ENCODE assay signal across 8 cellular contexts in the genomic region with DNA sequence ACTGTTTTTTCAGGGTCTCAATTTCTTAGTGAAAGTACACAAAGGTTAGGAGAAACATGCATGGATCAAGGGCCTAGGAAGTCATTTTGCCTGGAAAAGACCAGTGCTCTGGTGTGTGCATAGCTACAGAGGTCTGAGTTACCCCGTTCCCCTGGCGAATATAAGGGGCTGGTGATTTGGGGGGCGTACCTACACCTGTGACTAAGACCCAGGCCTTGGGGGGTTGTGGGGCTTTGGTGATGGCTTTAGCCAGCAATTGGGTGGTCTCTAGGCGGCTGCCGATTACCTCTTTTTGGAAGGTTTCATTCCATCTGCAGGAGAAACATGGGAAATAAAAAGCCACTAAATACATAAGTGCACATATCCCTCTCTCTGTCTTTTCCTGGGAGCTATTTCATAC. TPM values are rescaled to one million over a fixed set of nuclear protein-coding genes. Genes with fewer than 3 reads are reported as not detected.
A peak's percentile ranks its signal among the peaks of the same experiment; 100 is the strongest.
DNase-seq lines count a peak whose midpoint lies in the region; ATAC-seq, FAIRE-seq and TF ChIP-seq lines count a peak whose summit lies in the region.

No MANE protein-coding gene starts in this region.

- H3K79me1 ChIP-seq in H9 (ENCODE audit: insufficient read depth, low read depth, low read length, poor library complexity, severe bottlenecking), result peaks cover 2% of the 10 kb centered on the region

- FAIRE-seq in small intestine (lab: Jason Lieb, UNC), result no peak

- no peaks in the 10 kb centered on the region for H3K4me1 ChIP-seq in H9 (ENCODE audit: insufficient read depth, low read length)
- peaks cover 7 to 9% of the 10 kb centered on the region in 2 donors for H3K4me1 ChIP-seq in small intestine (ENCODE audit: control insufficient read depth in 2 of 2, insufficient read depth in 1 of 2, low read depth in 1 of 2, low read length in 1 of 2)

- no peak overlapping the region for H3K56ac ChIP-seq in H9 (ENCODE audit: insufficient read length, low read depth, low read length)

- H3K4me3 ChIP-seq in foreskin fibroblast (ENCODE audit: low read depth in 1 of 2, low read length in 2 of 2) (peak overlapping the region; percentile 72 to 77), small intestine (ENCODE audit: low read depth in 1 of 2, low read length in 2 of 2) (peak overlapping the region in 1 of 2 donors; percentile 51)

- no CpG with 5 or more reads among the region's 5 CpGs for WGBS in H9 (ENCODE audit: extremely low coverage, insufficient read length, low lambda C conversion rate)
- 51 to 57% (median 51%) methylated on average over 5 of the region's 5 CpGs for WGBS in small intestine, 3 donors

- H2BK5ac ChIP-seq in H9 (ENCODE audit: insufficient read length, low read length), result no peak overlapping the region

- H2BK12ac ChIP-seq in H9 (ENCODE audit: insufficient read length, low read depth, low read length), result no peak overlapping the region

- no peaks in the 10 kb centered on the region for H3K9me3 ChIP-seq in H9 (ENCODE audit: control insufficient read depth, low read depth, low read length)
- no peaks in the 10 kb centered on the region for H3K9me3 ChIP-seq in small intestine (ENCODE audit: control insufficient read depth, low read depth)

- intact Hi-C loops in activated B cell treated with CpG ODN at 0.5 μM for 24 hours (cut with micrococcal nuclease), result loop anchor here (10.0 kb wide), 2 partner anchors 487 to 887 kb away; a partner anchor contains a TSS

- H3K27me3 Mint-ChIP-seq in H9 (ENCODE audit: low read depth) (no peaks in the 10 kb centered on the region; the same call in 1 of the 2 replicates), activated B cell treated with CpG ODN at 0.5 μM for 24 hours (no peaks in the 10 kb centered on the region)

- in situ Hi-C loops in KBM-7 (cut with MboI; ENCODE audit: low pct_unique_long_range_greater_than_20kb, low sequenced_read_pairs), result no loop called here

- CTCF ChIA-PET in activated B cell treated with CpG ODN at 0.5 μM for 24 hours (lab: Charles Lee), result interaction anchor here (1.3 to 4.3 kb wide), 4 partner anchors 10 to 199 kb away, joined by 3 to 38 read pairs (median 8); a partner anchor contains a TSS

- H3K27ac ChIP-seq in H9 (ENCODE audit: insufficient read length, low read depth, low read length) (no peak overlapping the region), small intestine (ENCODE audit: low read depth in 1 of 2, low read length in 1 of 2) (peak overlapping the region; percentile 83 to 98)

- H3K23ac ChIP-seq in H9 (ENCODE audit: insufficient read length, low read depth, low read length), result no peak overlapping the region

- H3K4me3 Mint-ChIP-seq in H9 (peak overlapping the region; percentile 90 to 91), activated B cell treated with CpG ODN at 0.5 μM for 24 hours (peak overlapping the region; percentile 98)

- peak overlapping the region; percentile 69 for H3K4me2 ChIP-seq in H9 (ENCODE audit: insufficient read depth, insufficient read length, low read length)

- DNase-seq in H9 (no peak), activated B cell treated with CpG ODN at 0.5 μM for 24 hours (no peak), foreskin fibroblast (no peak), small intestine (no peak), KBM-7 (no peak), NCI-H446 (lab: John Stamatoyannopoulos, UW) (no peak)

- ATAC-seq in activated B cell treated with CpG ODN at 0.5 μM for 24 hours (ENCODE audit: low read depth) (no peak), HG02938 (IDR thresholded peaks at IDR 0.05; ENCODE audit: unreplicated experiment) (no peak), GM21381 (IDR thresholded peaks at IDR 0.05; ENCODE audit: unreplicated experiment) (no peak)

- H2AK5ac ChIP-seq in H9 (ENCODE audit: insufficient read length, low read length), result no peak overlapping the region

- no peak overlapping the region for H3K14ac ChIP-seq in H9 (ENCODE audit: insufficient read depth, low read length)

- H4K20me1 ChIP-seq in H9 (ENCODE audit: control insufficient read depth, insufficient read depth, insufficient read length), result no peaks in the 10 kb centered on the region

- H3K23me2 ChIP-seq in H9 (ENCODE audit: insufficient read length, low read depth, low read length, poor library complexity, severe bottlenecking), result peaks cover 10% of the 10 kb centered on the region

- H3K9me3 Mint-ChIP-seq in H9 (no peaks in the 10 kb centered on the region; a peak in 1 of 5 replicates), activated B cell treated with CpG ODN at 0.5 μM for 24 hours (peaks cover 1% of the 10 kb centered on the region)

- no peak overlapping the region for H3K4ac ChIP-seq in H9 (ENCODE audit: low read depth, low read length)

- H4K91ac ChIP-seq in H9 (ENCODE audit: insufficient read length, low read depth, low read length), result no peak overlapping the region

- no peak overlapping the region for H2BK120ac ChIP-seq in H9 (ENCODE audit: low read depth, low read length, poor library complexity, severe bottlenecking)

- no peak overlapping the region for H3K9ac ChIP-seq in H9 (ENCODE audit: extremely low read depth, insufficient read length, low read length)

- H2BK20ac ChIP-seq in H9 (ENCODE audit: low read depth, low read length, poor library complexity, severe bottlenecking), result no peak overlapping the region

- TF ChIP-seq CTCF in H9 (conservative IDR thresholded peaks at IDR 0.05), result no peak
- no peak for TF ChIP-seq CTCF in activated B cell treated with CpG ODN at 0.5 μM for 24 hours (IDR thresholded peaks at IDR 0.05)
- TF ChIP-seq CTCF in foreskin fibroblast (IDR thresholded peaks at IDR 0.05; ENCODE audit: low read depth, low read length), result no peak

- no peaks in the 10 kb centered on the region for H3K27me3 ChIP-seq in H9 (ENCODE audit: insufficient read depth, low read length)
- H3K27me3 ChIP-seq in small intestine (ENCODE audit: control insufficient read depth in 2 of 2, insufficient read depth in 2 of 2, low read length in 2 of 2), result no peaks in the 10 kb centered on the region

- H4K5ac ChIP-seq in H9 (ENCODE audit: insufficient read length, low read depth, low read length), result no peak overlapping the region

- H2BK15ac ChIP-seq in H9 (ENCODE audit: low read depth, low read length), result no peak overlapping the region

- no peak overlapping the region for H2AFZ ChIP-seq in H9 (ENCODE audit: low read length)

- peaks cover 19 to 46% (median 45%) of the 10 kb centered on the region in 3 experiments for H3K36me3 Mint-ChIP-seq in H9 (ENCODE audit: insufficient read depth in 1 of 3, low read depth in 3 of 3)
- H3K36me3 Mint-ChIP-seq in activated B cell treated with CpG ODN at 0.5 μM for 24 hours (ENCODE audit: low read depth), result peaks cover 63% of the 10 kb centered on the region

- no peaks in the 10 kb centered on the region for H3K79me2 ChIP-seq in H9 (ENCODE audit: insufficient read depth, low read length)

- H4K8ac ChIP-seq in H9 (replicated peaks; ENCODE audit: insufficient read length, low read depth, low read length), result no peak overlapping the region

- no peak overlapping the region for H3K18ac ChIP-seq in H9 (ENCODE audit: insufficient read length, low read depth, low read length)

- peaks cover 0 to 23% of the 10 kb centered on the region in 2 donors for H3K36me3 ChIP-seq in small intestine (ENCODE audit: control insufficient read depth in 2 of 2, insufficient read depth in 2 of 2, low read length in 2 of 2)

- H3T11ph ChIP-seq in H9 (ENCODE audit: low read length), result no peak overlapping the region

- peak overlapping the region; percentile 50 to 100 (median 99); a peak in 5 of 7 replicates for H3K27ac Mint-ChIP-seq in H9
- peak overlapping the region; percentile 98 for H3K27ac Mint-ChIP-seq in activated B cell treated with CpG ODN at 0.5 μM for 24 hours

- POLR2A ChIA-PET in activated B cell treated with CpG ODN at 0.5 μM for 24 hours (lab: Charles Lee), result interaction anchor here (0.5 to 5.4 kb wide), 10 partner anchors 11 to 1872 kb away, joined by 3 to 87 read pairs (median 5); a partner anchor contains a TSS

- peaks cover 15 to 16% of the 10 kb centered on the region in 2 experiments for H3K4me1 Mint-ChIP-seq in H9
- H3K4me1 Mint-ChIP-seq in activated B cell treated with CpG ODN at 0.5 μM for 24 hours, result peaks cover 58% of the 10 kb centered on the region

RNA-seq across cellular contexts. Expression of a gene that starts 1.1 kb away (rescaled TPM):
- total RNA-seq in H9 (2021), result 56.2 and 65.0 TPM in 2 replicates
- total RNA-seq in activated B cell treated with CpG ODN at 0.5 μM for 24 hours, result 70.6 and 80.0 TPM in 2 replicates
- polyA plus RNA-seq in small intestine, result 10 to 100 TPM; 49.7 to 52.6 (median 50.7) TPM

RNA-seq across cellular contexts. Expression of a gene that starts 11.7 kb away (rescaled TPM):
- total RNA-seq in H9 (2021) (30.0 and 31.3 TPM in 2 replicates), activated B cell treated with CpG ODN at 0.5 μM for 24 hours (121 and 130 TPM in 2 replicates)
- polyA plus RNA-seq in small intestine, result 10 to 100 TPM; 21.3 to 41.9 (median 30.9) TPM

RNA-seq across cellular contexts. Expression of a gene that starts 12.0 kb away (rescaled TPM):
- total RNA-seq in H9 (2021) (0.39 and 0.44 TPM in 2 replicates), activated B cell treated with CpG ODN at 0.5 μM for 24 hours (56.0 and 61.1 TPM in 2 replicates)
- 1 to 10 TPM in 1 of 3 donors, under 1 TPM in 1, not detected in 1; 0.27 to 1.9 TPM for polyA plus RNA-seq in small intestine

RNA-seq across cellular contexts. Expression of a gene that starts 42.7 kb away (rescaled TPM):
- total RNA-seq in H9 (2021) (18.1 and 18.7 TPM in 2 replicates), activated B cell treated with CpG ODN at 0.5 μM for 24 hours (0.02 and 0.04 TPM in 2 replicates)
- 1 to 10 TPM in 1 of 3 donors, under 1 TPM in 2; 0.22 to 7.2 (median 0.54) TPM for polyA plus RNA-seq in small intestine

Comparison
In these comparisons a context has a peak if more than half of its experiments do, and no peak if none do; other contexts are left out.
1. RNA of a gene that starts 12.0 kb away (total RNA-seq): 56.0 to 61.1 TPM in activated B cell treated with CpG ODN at 0.5 μM for 24 hours; 0.39 to 0.44 TPM in H9; every median in the first group is over 10 times any median in the second.